ENCODE assay signal across 8 cellular contexts in the genomic region with DNA sequence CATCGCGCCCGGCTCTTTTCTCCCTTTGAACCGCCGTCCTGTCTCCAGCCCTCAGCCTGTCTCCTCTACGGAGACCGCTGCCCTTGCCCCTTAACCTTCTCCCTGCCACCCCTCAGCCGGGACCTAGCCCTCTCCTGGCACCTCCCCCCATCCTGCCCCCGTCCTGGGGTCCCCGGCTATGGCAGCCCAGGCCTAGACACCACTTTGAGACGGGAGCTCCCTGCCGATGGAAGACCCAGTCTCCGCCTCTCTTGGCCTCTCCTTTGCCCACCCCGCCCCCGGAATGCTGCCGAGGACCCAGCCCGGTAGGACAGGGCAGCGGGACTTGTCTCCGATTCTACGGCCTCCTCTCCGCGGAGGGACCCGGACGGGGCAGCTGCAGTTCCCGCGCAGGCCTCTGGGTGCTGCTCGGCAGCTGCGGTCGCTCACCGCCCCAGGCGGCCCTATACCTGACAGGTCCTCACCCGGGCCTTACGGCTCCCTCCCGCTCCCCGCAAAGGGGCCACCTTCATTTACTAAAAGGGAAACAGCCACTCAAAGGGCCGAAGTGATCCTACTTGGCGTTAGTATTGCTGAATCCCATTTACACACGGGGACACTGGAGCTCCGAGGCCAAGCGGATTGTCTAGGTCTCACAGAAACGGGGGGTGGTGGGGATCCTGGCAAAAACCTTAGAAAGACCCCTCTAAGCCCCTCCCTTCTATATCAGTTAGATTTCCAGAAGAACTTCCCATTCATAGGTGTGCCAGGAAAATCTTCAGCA. TPM values are rescaled to one million over a fixed set of nuclear protein-coding genes. Genes with fewer than 3 reads are reported as not detected.
A peak's percentile ranks its signal among the peaks of the same experiment; 100 is the strongest.
DNase-seq lines count a peak whose midpoint lies in the region; ATAC-seq, FAIRE-seq and TF ChIP-seq lines count a peak whose summit lies in the region.

No MANE protein-coding gene starts in this region.

- peak overlapping the region; percentile 15 for H3K4me3 Mint-ChIP-seq in CD8-positive, alpha-beta T cell

- no peak overlapping the region for H3K27ac Mint-ChIP-seq in CD8-positive, alpha-beta T cell

- H3K27me3 ChIP-seq in CD8-positive, alpha-beta T cell (ENCODE audit: insufficient read depth, low read length): peaks cover 12% of the 10 kb centered on the region

- H3K36me3 ChIP-seq in CD8-positive, alpha-beta T cell (ENCODE audit: insufficient read depth, low read length): no peaks in the 10 kb centered on the region
- H3K36me3 ChIP-seq in kidney (ENCODE audit: control insufficient read depth in 1 of 2, insufficient read depth in 2 of 2, low read length in 2 of 2): no peaks in the 10 kb centered on the region

- H3K4me1 ChIP-seq in CD8-positive, alpha-beta T cell (ENCODE audit: insufficient read depth, low read length): peaks cover 8% of the 10 kb centered on the region
- H3K4me1 ChIP-seq in kidney (ENCODE audit: control insufficient read depth in 1 of 2, insufficient read depth in 1 of 2, low read depth in 1 of 2, low read length in 2 of 2): no peaks in the 10 kb centered on the region

- no peaks in the 10 kb centered on the region for H3K9me3 Mint-ChIP-seq in CD8-positive, alpha-beta T cell

- ATAC-seq in CD8-positive, alpha-beta T cell: peak; percentile 98
- ATAC-seq in GM21737 (IDR thresholded peaks at IDR 0.05; ENCODE audit: unreplicated experiment): peak; percentile 57
- ATAC-seq in activated CD4-positive, CD25-positive, alpha-beta regulatory T cell treated with anti-CD3 and anti-CD28 coated beads, Interleukin-2, amount 50 U/mL, for 24 hours: peak; percentile 92 to 95
- no peak for ATAC-seq in HG03196 (IDR thresholded peaks at IDR 0.05; ENCODE audit: unreplicated experiment)

- peaks cover 35% of the 10 kb centered on the region for H3K27me3 Mint-ChIP-seq in CD8-positive, alpha-beta T cell (ENCODE audit: low read depth)

- H3K4me1 Mint-ChIP-seq in CD8-positive, alpha-beta T cell (ENCODE audit: low read depth): peaks cover 7% of the 10 kb centered on the region

- FAIRE-seq in kidney (lab: Jason Lieb, UNC): no peak

- POLR2A ChIA-PET in CD8-positive, alpha-beta T cell (lab: Charles Lee): interaction anchor here (1.2 kb wide), 1 partner anchor 116 kb away, joined by 6 read pairs; no protein-coding TSS in a partner anchor

- H3K36me3 Mint-ChIP-seq in CD8-positive, alpha-beta T cell: no peaks in the 10 kb centered on the region

- no peak overlapping the region for H3K9ac ChIP-seq in kidney (ENCODE audit: low read length in 2 of 2)

- peak overlapping the region; percentile 17 for H3K4me3 ChIP-seq in CD8-positive, alpha-beta T cell (ENCODE audit: low read depth, low read length)
- no peak overlapping the region for H3K4me3 ChIP-seq in cardiac fibroblast (replicated peaks in 1 of 2; ENCODE audit: low read depth in 2 of 2, low read length in 2 of 2)
- H3K4me3 ChIP-seq in kidney (ENCODE audit: low read length in 2 of 2): no peak overlapping the region

- DNase-seq in CD8-positive, alpha-beta T cell: peak; percentile 55 to 82 (median 63)
- DNase-seq in NCI-H2171 treated with DMSO at 0.1 percent for 48 hours (lab: John Stamatoyannopoulos, UW) (peak; percentile 57), cardiac fibroblast (ENCODE audit: low read depth in 2 of 2) (peak; percentile 56 to 71), kidney (peak; percentile 90)
- peak; percentile 72 for DNase-seq in stimulated activated CD4-positive, alpha-beta T cell treated with anti-CD3 and anti-CD28 coated beads, Interleukin-1b, Interleukin-23, amount 100 ng/mL, for 48 hours

- H3K27ac ChIP-seq in CD8-positive, alpha-beta T cell (ENCODE audit: low read depth, low read length): no peak overlapping the region
- H3K27ac ChIP-seq in kidney (ENCODE audit: low read depth in 2 of 2, low read length in 2 of 2): no peak overlapping the region

- TF ChIP-seq CTCF in CD8-positive, alpha-beta T cell (IDR thresholded peaks at IDR 0.05): peak; percentile 94
- TF ChIP-seq CTCF in cardiac fibroblast (IDR thresholded peaks at IDR 0.05; ENCODE audit: low read depth, low read length) (peak; percentile 99), kidney (IDR thresholded peaks at IDR 0.05; ENCODE audit: borderline replicate concordance, extremely low read depth, insufficient read depth) (peak; percentile 90)

- no peaks in the 10 kb centered on the region for H3K9me3 ChIP-seq in CD8-positive, alpha-beta T cell (ENCODE audit: low read length)
- H3K9me3 ChIP-seq in kidney (ENCODE audit: control insufficient read depth in 1 of 2, low read length in 2 of 2): no peaks in the 10 kb centered on the region

- intact Hi-C loops in CD8-positive, alpha-beta T cell (cut with DNase I, micrococcal nuclease): loop anchor here (1.0 kb wide), 3 partner anchors 19 to 118 kb away; no protein-coding TSS in a partner anchor
- intact Hi-C loops in kidney (cut with DNase I): no loop called here

- CTCF ChIA-PET in CD8-positive, alpha-beta T cell (lab: Charles Lee): interaction anchor here (0.7 to 9.6 kb wide), 20 partner anchors 9 to 324 kb away, joined by 3 to 97 read pairs (median 3); a partner anchor contains a TSS

RNA-seq across cellular contexts. Expression of a gene that starts 32.6 kb away (rescaled TPM):
- total RNA-seq in CD8-positive, alpha-beta T cell: not detected
- 0.47 TPM for total RNA-seq in kidney
- not detected for polyA plus RNA-seq in kidney (ENCODE audit: insufficient read depth, low read depth, low replicate concordance)
